ENCODE assay signal across 1 cellular context in the genomic region with DNA sequence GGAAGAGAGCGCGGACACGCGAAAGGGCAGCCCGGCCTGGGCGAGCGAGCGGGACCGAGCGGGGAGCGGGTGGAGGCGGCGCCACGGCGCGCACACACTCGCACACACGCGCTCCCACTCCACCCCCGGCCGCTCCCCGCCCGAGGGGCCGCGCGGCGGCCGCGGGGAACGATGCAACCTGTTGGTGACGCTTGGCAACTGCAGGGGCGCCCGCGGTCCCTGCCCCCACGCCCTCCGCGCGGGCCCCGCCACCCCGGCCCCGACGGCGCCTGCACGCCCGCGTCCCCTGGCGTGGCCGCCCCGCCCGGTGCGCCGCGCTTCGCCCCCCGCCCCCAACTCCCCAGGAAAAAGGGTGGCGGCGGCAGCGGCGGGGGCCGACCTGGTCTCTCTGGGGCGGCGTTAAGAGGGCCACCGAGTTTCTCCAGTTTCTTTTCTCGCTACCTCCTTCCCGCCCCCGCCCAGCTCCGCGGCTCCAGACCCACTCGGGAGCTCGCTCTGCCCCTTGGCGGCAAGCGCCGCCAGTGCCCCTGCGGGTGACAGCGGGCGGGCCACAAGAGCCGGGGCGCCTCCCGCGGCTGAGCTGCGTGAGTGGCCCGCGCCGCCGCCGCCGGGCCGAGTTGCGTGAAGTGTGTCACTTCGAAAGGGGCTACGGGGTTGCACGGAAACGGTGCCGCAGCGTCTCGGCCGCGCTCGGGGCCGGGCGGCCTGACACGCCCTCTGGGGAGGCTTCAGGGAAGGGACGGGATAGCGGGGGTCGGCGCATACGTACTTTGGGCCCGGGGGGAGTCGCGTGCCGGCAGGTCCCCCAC.
TF ChIP-seq lines count a peak whose summit lies in the region.

TSS of gene NR3C1 (minus strand) at position 80 of the 809 bp plus-strand sequence. CDS start 2,847 bp downstream, outside the sequence.

TF ChIP-seq in K562, 482 proteins besides CTCF, POLR2A, EP300 and RAD21 (continued from another document):
- TF ChIP-seq, protein P1, sequence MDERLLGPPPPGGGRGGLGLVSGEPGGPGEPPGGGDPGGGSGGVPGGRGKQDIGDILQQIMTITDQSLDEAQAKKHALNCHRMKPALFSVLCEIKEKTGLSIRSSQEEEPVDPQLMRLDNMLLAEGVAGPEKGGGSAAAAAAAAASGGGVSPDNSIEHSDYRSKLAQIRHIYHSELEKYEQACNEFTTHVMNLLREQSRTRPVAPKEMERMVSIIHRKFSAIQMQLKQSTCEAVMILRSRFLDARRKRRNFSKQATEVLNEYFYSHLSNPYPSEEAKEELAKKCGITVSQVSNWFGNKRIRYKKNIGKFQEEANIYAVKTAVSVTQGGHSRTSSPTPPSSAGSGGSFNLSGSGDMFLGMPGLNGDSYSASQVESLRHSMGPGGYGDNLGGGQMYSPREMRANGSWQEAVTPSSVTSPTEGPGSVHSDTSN (CRISPR knock-in tag; IDR thresholded peaks at IDR 0.05; ENCODE audit: low read depth) = no peak
- TF ChIP-seq, protein P1 (tag; conservative IDR thresholded peaks at IDR 0.05; ENCODE audit: low read depth) = no peak
- TF ChIP-seq HCFC1 (IDR thresholded peaks at IDR 0.05; ENCODE audit: low read depth, low read length) (0 out of 2 replicates have a peak, but pooled peaks have one; percentile 25), ZNF449 (CRISPR knock-in tag; IDR thresholded peaks at IDR 0.05) (no peak), ZNF134 (CRISPR knock-in tag; conservative IDR thresholded peaks at IDR 0.05) (no peak), CTBP1 (IDR thresholded peaks at IDR 0.05; ENCODE audit: borderline replicate concordance) (peak; percentile 90), ZNF175 (CRISPR knock-in tag; IDR thresholded peaks at IDR 0.05; ENCODE audit: low read depth) (no peak), FOS (IDR thresholded peaks at IDR 0.05; ENCODE audit: extremely low read depth, insufficient read length) (no peak), MCM2 (IDR thresholded peaks at IDR 0.05; ENCODE audit: low read depth) (no peak), GATAD2A (IDR thresholded peaks at IDR 0.05) (peak; percentile 80; the same call in 1 of the 2 replicates), SMC3 (conservative IDR thresholded peaks at IDR 0.05; ENCODE audit: insufficient read depth, low read depth, low read length) (peak; percentile 32), AFF1 (IDR thresholded peaks at IDR 0.05; ENCODE audit: low read depth in 1 of 2, partially characterized antibody in 2 of 2) (no peak), MXI1 (IDR thresholded peaks at IDR 0.05; ENCODE audit: low read depth, low read length) (no peak; the same call in 1 of the 2 replicates), BACH1 (tag; IDR thresholded peaks at IDR 0.05) (no peak), RBM34 (IDR thresholded peaks at IDR 0.05; ENCODE audit: borderline replicate concordance, insufficient read depth, low read length) (no peak), HNRNPUL1 (IDR thresholded peaks at IDR 0.05; ENCODE audit: low read length) (no peak), ARHGAP35 (IDR thresholded peaks at IDR 0.05; ENCODE audit: partially characterized antibody) (no peak), ELF1 (tag; IDR thresholded peaks at IDR 0.05) (0 out of 2 replicates have a peak, but pooled peaks have one; percentile 17), FOSL1 (tag; conservative IDR thresholded peaks at IDR 0.05) (0 out of 2 replicates have a peak, but pooled peaks have one; percentile 14), CEBPZ (IDR thresholded peaks at IDR 0.05; ENCODE audit: borderline replicate concordance, low read depth, low read length) (no peak), GTF2A2 (tag; IDR thresholded peaks at IDR 0.05) (no peak), ZNF699 (CRISPR knock-in tag; IDR thresholded peaks at IDR 0.05; ENCODE audit: insufficient replicate concordance) (no peak)
- TF ChIP-seq, protein P2, sequence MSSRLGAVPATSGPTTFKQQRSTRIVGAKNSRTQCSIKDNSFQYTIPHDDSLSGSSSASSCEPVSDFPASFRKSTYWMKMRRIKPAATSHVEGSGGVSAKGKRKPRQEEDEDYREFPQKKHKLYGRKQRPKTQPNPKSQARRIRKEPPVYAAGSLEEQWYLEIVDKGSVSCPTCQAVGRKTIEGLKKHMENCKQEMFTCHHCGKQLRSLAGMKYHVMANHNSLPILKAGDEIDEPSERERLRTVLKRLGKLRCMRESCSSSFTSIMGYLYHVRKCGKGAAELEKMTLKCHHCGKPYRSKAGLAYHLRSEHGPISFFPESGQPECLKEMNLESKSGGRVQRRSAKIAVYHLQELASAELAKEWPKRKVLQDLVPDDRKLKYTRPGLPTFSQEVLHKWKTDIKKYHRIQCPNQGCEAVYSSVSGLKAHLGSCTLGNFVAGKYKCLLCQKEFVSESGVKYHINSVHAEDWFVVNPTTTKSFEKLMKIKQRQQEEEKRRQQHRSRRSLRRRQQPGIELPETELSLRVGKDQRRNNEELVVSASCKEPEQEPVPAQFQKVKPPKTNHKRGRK (tag; IDR thresholded peaks at IDR 0.05) = no peak
- TF ChIP-seq, protein P3, sequence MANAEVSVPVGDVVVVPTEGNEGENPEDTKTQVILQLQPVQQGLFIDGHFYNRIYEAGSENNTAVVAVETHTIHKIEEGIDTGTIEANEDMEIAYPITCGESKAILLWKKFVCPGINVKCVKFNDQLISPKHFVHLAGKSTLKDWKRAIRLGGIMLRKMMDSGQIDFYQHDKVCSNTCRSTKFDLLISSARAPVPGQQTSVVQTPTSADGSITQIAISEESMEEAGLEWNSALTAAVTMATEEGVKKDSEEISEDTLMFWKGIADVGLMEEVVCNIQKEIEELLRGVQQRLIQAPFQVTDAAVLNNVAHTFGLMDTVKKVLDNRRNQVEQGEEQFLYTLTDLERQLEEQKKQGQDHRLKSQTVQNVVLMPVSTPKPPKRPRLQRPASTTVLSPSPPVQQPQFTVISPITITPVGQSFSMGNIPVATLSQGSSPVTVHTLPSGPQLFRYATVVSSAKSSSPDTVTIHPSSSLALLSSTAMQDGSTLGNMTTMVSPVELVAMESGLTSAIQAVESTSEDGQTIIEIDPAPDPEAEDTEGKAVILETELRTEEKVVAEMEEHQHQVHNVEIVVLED (CRISPR knock-in tag; IDR thresholded peaks at IDR 0.05) = peak; percentile 74
